In genomic region chr19:1438035-1438932, GRCh38 we compare ENCODE assay signal across 1 cellular context.
A peak's percentile ranks its signal among the peaks of the same experiment; 100 is the strongest.
TF ChIP-seq lines count a peak whose summit lies in the region.

RPS15 (plus strand) TSS chr19:1438396; CDS start chr19:1438426, 30 bp downstream.

TF ChIP-seq in K562, 482 proteins besides CTCF, POLR2A, EP300 and RAD21 (continued from another document and continues in another):
- TF ChIP-seq ZNF165 (CRISPR knock-in tag; IDR thresholded peaks at IDR 0.05; ENCODE audit: borderline replicate concordance) (0 out of 2 replicates have a peak, but pooled peaks have one; percentile 42), MTF1 (CRISPR knock-in tag; IDR thresholded peaks at IDR 0.05; ENCODE audit: borderline replicate concordance) (no peak), FOXP1 (CRISPR knock-in tag; IDR thresholded peaks at IDR 0.05) (peak; percentile 86; the same call in 1 of the 2 replicates), ZBTB12 (CRISPR knock-in tag; IDR thresholded peaks at IDR 0.05) (peak; percentile 57; the same call in 1 of the 2 replicates), E2F5 (CRISPR knock-in tag; IDR thresholded peaks at IDR 0.05) (0 out of 2 replicates have a peak, but pooled peaks have one; percentile 48), RBM22 (IDR thresholded peaks at IDR 0.05; ENCODE audit: low read depth, low read length, poor library complexity, severe bottlenecking) (peak; percentile 93), PKNOX1 (IDR thresholded peaks at IDR 0.05) (0 out of 2 replicates have a peak, but pooled peaks have one; percentile 23), ZNF408 (CRISPR knock-in tag; IDR thresholded peaks at IDR 0.05; ENCODE audit: low read depth) (no peak), POLR2H (tag; IDR thresholded peaks at IDR 0.05; ENCODE audit: low read depth) (peak; percentile 96), ZFPM2 (CRISPR knock-in tag; IDR thresholded peaks at IDR 0.05) (no peak), GATA2 (CRISPR knock-in tag; IDR thresholded peaks at IDR 0.05) (0 out of 2 replicates have a peak, but pooled peaks have one; percentile 14), JUN (IDR thresholded peaks at IDR 0.05; ENCODE audit: borderline replicate concordance, low read depth, low read length) (peak; percentile 1; the same call in 1 of the 2 replicates), JUN (CRISPR knock-in tag; IDR thresholded peaks at IDR 0.05; ENCODE audit: borderline replicate concordance) (0 out of 2 replicates have a peak, but pooled peaks have one; percentile 71), KAT7 (CRISPR knock-in tag; IDR thresholded peaks at IDR 0.05; ENCODE audit: borderline replicate concordance) (peak; percentile 83), ZC3H4 (CRISPR knock-in tag; IDR thresholded peaks at IDR 0.05; ENCODE audit: borderline replicate concordance) (peak; percentile 72; the same call in 1 of the 2 replicates), HMBOX1 (IDR thresholded peaks at IDR 0.05) (peak; percentile 20; the same call in 1 of the 2 replicates), MED1 (CRISPR knock-in tag; IDR thresholded peaks at IDR 0.05; ENCODE audit: borderline replicate concordance) (no peak), ETV5 (CRISPR knock-in tag; IDR thresholded peaks at IDR 0.05; ENCODE audit: low read depth) (peak; percentile 85), TFAP4 (CRISPR knock-in tag; IDR thresholded peaks at IDR 0.05; ENCODE audit: borderline replicate concordance) (peak; percentile 83), ZNF444 (CRISPR knock-in tag; IDR thresholded peaks at IDR 0.05) (no peak), DLX4 (CRISPR knock-in tag; IDR thresholded peaks at IDR 0.05) (no peak), RBFOX2 (IDR thresholded peaks at IDR 0.05; ENCODE audit: low read depth, low read length) (peak; percentile 100), KDM2B (CRISPR knock-in tag; IDR thresholded peaks at IDR 0.05) (peak; percentile 72), SMAD4 (CRISPR knock-in tag; conservative IDR thresholded peaks at IDR 0.05) (peak; percentile 61), ZNF143 (CRISPR knock-in tag; IDR thresholded peaks at IDR 0.05) (no peak), NCOA2 (IDR thresholded peaks at IDR 0.05; ENCODE audit: partially characterized antibody in 2 of 2) (no peak), TCF3 (CRISPR knock-in tag; IDR thresholded peaks at IDR 0.05) (no peak), PHF21A (IDR thresholded peaks at IDR 0.05; ENCODE audit: borderline replicate concordance, low read depth) (peak; percentile 21; the same call in 1 of the 2 replicates), TEAD4 (IDR thresholded peaks at IDR 0.05; ENCODE audit: low read length) (peak; percentile 7; the same call in 1 of the 2 replicates), TEAD4 (CRISPR knock-in tag; IDR thresholded peaks at IDR 0.05; ENCODE audit: borderline replicate concordance) (no peak), THRB (CRISPR knock-in tag; conservative IDR thresholded peaks at IDR 0.05) (no peak), ZNF76 (CRISPR knock-in tag; IDR thresholded peaks at IDR 0.05; ENCODE audit: borderline replicate concordance) (0 out of 2 replicates have a peak, but pooled peaks have one; percentile 39), ETS1 (conservative IDR thresholded peaks at IDR 0.05; ENCODE audit: control insufficient read depth, low read depth, low read length) (peak; percentile 77), MAZ (CRISPR knock-in tag; conservative IDR thresholded peaks at IDR 0.05 in 1 of 2, IDR thresholded peaks at IDR 0.05 in 1 of 2) (peak; percentile 85 to 92; a peak in 3 of 4 replicates), HCFC1 (IDR thresholded peaks at IDR 0.05; ENCODE audit: low read depth, low read length) (peak; percentile 79), TCF7 (IDR thresholded peaks at IDR 0.05; ENCODE audit: borderline replicate concordance) (peak; percentile 21; the same call in 1 of the 2 replicates), TGIF2 (CRISPR knock-in tag; IDR thresholded peaks at IDR 0.05) (peak; percentile 52; the same call in 1 of the 2 replicates), MCM5 (IDR thresholded peaks at IDR 0.05; ENCODE audit: low read depth) (no peak), LCOR (CRISPR knock-in tag; IDR thresholded peaks at IDR 0.05) (peak; percentile 94), GABPB1 (CRISPR knock-in tag; IDR thresholded peaks at IDR 0.05) (peak; percentile 98), SREBF2 (CRISPR knock-in tag; IDR thresholded peaks at IDR 0.05) (no peak), ZNF639 (CRISPR knock-in tag; conservative IDR thresholded peaks at IDR 0.05 in 1 of 2, IDR thresholded peaks at IDR 0.05 in 1 of 2) (peak in 1 of 2 experiments; percentile 76; a peak in 1 of 4 replicates), CBFA2T3 (IDR thresholded peaks at IDR 0.05) (no peak; the same call in 1 of the 2 replicates), SMC3 (conservative IDR thresholded peaks at IDR 0.05; ENCODE audit: insufficient read depth, low read depth, low read length) (peak; percentile 61; the same call in 1 of the 2 replicates), ZMIZ1 (IDR thresholded peaks at IDR 0.05; ENCODE audit: low read depth in 2 of 2, low read length in 2 of 2) (peak in 1 of 2 experiments; percentile 70; a peak in 1 of 4 replicates), TFE3 (CRISPR knock-in tag; IDR thresholded peaks at IDR 0.05) (no peak), PML (IDR thresholded peaks at IDR 0.05; ENCODE audit: low read length) (peak; percentile 86; the same call in 1 of the 2 replicates), SP2 (IDR thresholded peaks at IDR 0.05; ENCODE audit: extremely low read depth, low read depth, low read length, poor library complexity, severe bottlenecking) (peak; percentile 84), CREBBP (IDR thresholded peaks at IDR 0.05; ENCODE audit: low read depth, low read length) (no peak)
